In genomic region chr19:17450264-17451075, GRCh38 we compare ENCODE assay signal across 1 cellular context.
TF ChIP-seq lines count a peak whose summit lies in the region.

No MANE protein-coding gene starts in this region.

TF ChIP-seq in HepG2, 621 proteins besides CTCF, POLR2A, EP300 and RAD21:
- TF ChIP-seq NFE2L2 (IDR thresholded peaks at IDR 0.05; ENCODE audit: low read length) (0 out of 2 replicates have a peak, but pooled peaks have one; percentile 53), FOSL2 (CRISPR knock-in tag; IDR thresholded peaks at IDR 0.05) (0 out of 2 replicates have a peak, but pooled peaks have one; percentile 13), KDM6A (CRISPR knock-in tag; IDR thresholded peaks at IDR 0.05; ENCODE audit: low read depth) (no peak)
TF ChIP-seq in HepG2: peak in this region for 2.
